8 cellular contexts compared by ENCODE assay signal in genomic region chr11:59556115-59556882, GRCh38. TPM values are rescaled to one million over a fixed set of nuclear protein-coding genes. Genes with fewer than 3 reads are reported as not detected.
A peak's percentile ranks its signal among the peaks of the same experiment; 100 is the strongest.
DNase-seq lines count a peak whose midpoint lies in the region; ATAC-seq lines count a peak whose summit lies in the region.

No MANE protein-coding gene starts in this region.

- H3K4me1 ChIP-seq in effector memory CD4-positive, alpha-beta T cell (ENCODE audit: control insufficient read depth, insufficient read depth, low read length, poor library complexity, severe bottlenecking) = peaks cover 4% of the 10 kb centered on the region

- H3K27ac ChIP-seq in effector memory CD4-positive, alpha-beta T cell (ENCODE audit: insufficient read depth, low read length, poor library complexity, severe bottlenecking) = no peak overlapping the region

- DNase-seq in Ammon's horn (ENCODE audit: low spot score) (peak; percentile 74), H4 (ENCODE audit: low spot score) (peak; percentile 83), NCI-H460 (ENCODE audit: extremely low read depth, low read depth) (peak; percentile 80), midbrain (lab: John Stamatoyannopoulos, UW) (peak; percentile 64)
- DNase-seq in activated CD4-positive, alpha-beta T cell treated with anti-CD3 and anti-CD28 coated beads, Interleukin-2, amount 50 U/mL, for 24 hours (ENCODE audit: low read depth in 1 of 2, low spot score in 1 of 2) = peak; percentile 71 to 83
- peak in 2 of 3 donors; percentile 18 to 26 for DNase-seq in effector memory CD4-positive, alpha-beta T cell
- DNase-seq in stimulated activated CD8-positive, alpha-beta memory T cell treated with anti-CD3 and anti-CD28 coated beads, Interleukin-4, amount 100 ng/mL, for 48 hours = peak; percentile 92

- no peaks in the 10 kb centered on the region for H3K9me3 ChIP-seq in effector memory CD4-positive, alpha-beta T cell (ENCODE audit: control insufficient read depth, low read length)

- no peaks in the 10 kb centered on the region for H3K27me3 ChIP-seq in effector memory CD4-positive, alpha-beta T cell (replicated peaks; ENCODE audit: control insufficient read depth, insufficient read depth, low read length, poor library complexity, severe bottlenecking)

- peak overlapping the region; percentile 29 for H3K4me3 ChIP-seq in effector memory CD4-positive, alpha-beta T cell (ENCODE audit: insufficient read depth, low read depth, low read length, poor library complexity, severe bottlenecking)

- no peaks in the 10 kb centered on the region for H3K36me3 ChIP-seq in effector memory CD4-positive, alpha-beta T cell (ENCODE audit: control insufficient read depth, insufficient read depth, low read length)

- ATAC-seq in HG02938 (IDR thresholded peaks at IDR 0.05; ENCODE audit: unreplicated experiment) = no peak

RNA-seq across cellular contexts. Expression of gene OR4D9, which starts 45.0 kb away (rescaled TPM):
- total RNA-seq in H4 (2014; rRNA removed; shearing (Covaris generic)) = not detected in 2 replicates
- total RNA-seq in NCI-H460 (2014; rRNA removed; shearing (Covaris generic)) = not detected in 2 replicates
- not detected in 2 replicates for polyA plus RNA-seq in NCI-H460 (2014; cell fraction: nucleus; rRNA removed)

RNA-seq across cellular contexts. Expression of gene OR4D11, which starts 52.9 kb away (rescaled TPM):
- not detected in 2 replicates for total RNA-seq in H4 (2014; rRNA removed; shearing (Covaris generic))
- total RNA-seq in NCI-H460 (2014; rRNA removed; shearing (Covaris generic)) = not detected in 2 replicates
- not detected in 2 replicates for polyA plus RNA-seq in NCI-H460 (2014; cell fraction: nucleus; rRNA removed)

RNA-seq across cellular contexts. Expression of gene OSBP, which starts 59.3 kb away (rescaled TPM):
- 20.9 and 21.0 TPM in 2 replicates for total RNA-seq in H4 (2014; rRNA removed; shearing (Covaris generic))
- total RNA-seq in NCI-H460 (2014; rRNA removed; shearing (Covaris generic)) = 21.4 and 21.7 TPM in 2 replicates
- polyA plus RNA-seq in NCI-H460 (2014; cell fraction: nucleus; rRNA removed) = 13.7 and 17.1 TPM in 2 replicates

Comparison
In these comparisons a context has a peak if more than half of its experiments do, and no peak if none do; other contexts are left out.
1. DNase-seq: peak in every context shown above with its lines; median percentile 92 in stimulated activated CD8-positive, alpha-beta memory T cell treated with anti-CD3 and anti-CD28 coated beads, Interleukin-4, amount 100 ng/mL, for 48 hours; 83 in H4; 80 in NCI-H460; 77 in activated CD4-positive, alpha-beta T cell treated with anti-CD3 and anti-CD28 coated beads, Interleukin-2, amount 50 U/mL, for 24 hours; 74 in Ammon's horn; 64 in midbrain; 22 in effector memory CD4-positive, alpha-beta T cell.